17 cellular contexts compared by ENCODE assay signal in genomic region chr4:47084795-47085194, GRCh38. TPM values are rescaled to one million over a fixed set of nuclear protein-coding genes. Genes with fewer than 3 reads are reported as not detected.
DNase-seq lines count a peak whose midpoint lies in the region; ATAC-seq and TF ChIP-seq lines count a peak whose summit lies in the region.
"Had no signal": no experiment of that assay in that cellular context is flagged by ENCODE, and none has a peak within 500 bp of the region (broad histone marks: within the 10 kb centered on the region; RNA-seq: fewer than 3 reads in every experiment).

No MANE protein-coding gene starts in this region.

- no peaks in the 10 kb centered on the region for H3K36me3 ChIP-seq in OCI-LY3 (replicated peaks; ENCODE audit: low read depth, low read length)
- H3K36me3 ChIP-seq in mammary epithelial cell (ENCODE audit: insufficient read depth, low read length): no peaks in the 10 kb centered on the region

- TF ChIP-seq CTCF in OCI-LY3 (IDR thresholded peaks at IDR 0.05; ENCODE audit: low read depth, low read length) (no peak), mammary epithelial cell (conservative IDR thresholded peaks at IDR 0.05 in 1 of 2, IDR thresholded peaks at IDR 0.05 in 1 of 2; ENCODE audit: extremely low read depth in 1 of 2, insufficient read depth in 1 of 2, low read depth in 1 of 2, low read length in 2 of 2) (no peak)

- no peak overlapping the region; the same call in 1 of the 2 replicates for H3K4me3 ChIP-seq in OCI-LY3 (ENCODE audit: low read length)
- H3K4me3 ChIP-seq in mammary epithelial cell (replicated peaks in 1 of 3; ENCODE audit: insufficient read depth in 1 of 3, low read depth in 2 of 3, low read length in 3 of 3): no peak overlapping the region
- H3K4me3 ChIP-seq: GM23248 had no signal

- H3K4me1 ChIP-seq in OCI-LY3 (ENCODE audit: low read length): peaks cover 51% of the 10 kb centered on the region
- no peaks in the 10 kb centered on the region for H3K4me1 ChIP-seq in mammary epithelial cell (ENCODE audit: insufficient read depth, low read length)

- no peaks in the 10 kb centered on the region for H3K79me2 ChIP-seq in OCI-LY3 (ENCODE audit: low read length)
- H3K79me2 ChIP-seq in mammary epithelial cell (ENCODE audit: insufficient read depth, low read length): no peaks in the 10 kb centered on the region

- BruUV-seq in mammary epithelial cell (replicated peaks; lab: Mats Ljungman, UMichigan): no TSS peak

- in situ Hi-C loops in mammary epithelial cell (cut with MboI; ENCODE audit: low sequenced_read_pairs in 2 of 2): no loop called here

- no peaks in the 10 kb centered on the region for H3K9me3 ChIP-seq in OCI-LY3 (ENCODE audit: insufficient read depth, low read length)
- H3K9me3 ChIP-seq in mammary epithelial cell (replicated peaks; ENCODE audit: insufficient read depth, low read length): no peaks in the 10 kb centered on the region

- CTCF ChIA-PET in mammary epithelial cell (lab: Charles Lee; ENCODE audit: low non-redundant PET): no interaction called here

- H3K27me3 ChIP-seq in OCI-LY3 (ENCODE audit: low read depth, low read length) (no peaks in the 10 kb centered on the region), mammary epithelial cell (ENCODE audit: insufficient read depth, low read length) (peaks cover 3% of the 10 kb centered on the region)

- H3K4me2 ChIP-seq in OCI-LY3 (ENCODE audit: low read length) (peak overlapping the region; percentile 25; the same call in 1 of the 2 replicates), mammary epithelial cell (ENCODE audit: insufficient read depth, low read depth, low read length) (no peak overlapping the region)

- no peaks in the 10 kb centered on the region for H3K4me1 Mint-ChIP-seq in activated T-helper 17 cell treated with anti-CD3 and anti-CD28 coated beads, Interleukin-2, amount 50 U/mL, for 72 hours
- H3K4me1 Mint-ChIP-seq: CD4-positive, alpha-beta memory T cell had no signal

- intact Hi-C loops in mammary epithelial cell (cut with micrococcal nuclease): no loop called here

- peaks cover 7% of the 10 kb centered on the region for H3K27me3 Mint-ChIP-seq in activated T-helper 17 cell treated with anti-CD3 and anti-CD28 coated beads, Interleukin-2, amount 50 U/mL, for 72 hours
- H3K27me3 Mint-ChIP-seq: CD4-positive, alpha-beta memory T cell had no signal

- H3K36me3 Mint-ChIP-seq in activated T-helper 17 cell treated with anti-CD3 and anti-CD28 coated beads, Interleukin-2, amount 50 U/mL, for 72 hours (ENCODE audit: low read depth): no peaks in the 10 kb centered on the region
- H3K36me3 Mint-ChIP-seq: CD4-positive, alpha-beta memory T cell had no signal

- ATAC-seq in activated T-helper 17 cell treated with anti-CD3 and anti-CD28 coated beads, Interleukin-2, amount 50 U/mL, for 72 hours (replicated peaks): peak; percentile 19
- no peak for ATAC-seq in HG03045 (IDR thresholded peaks at IDR 0.05; ENCODE audit: unreplicated experiment)

- H3K27ac Mint-ChIP-seq in activated T-helper 17 cell treated with anti-CD3 and anti-CD28 coated beads, Interleukin-2, amount 50 U/mL, for 72 hours: no peak overlapping the region
- H3K27ac Mint-ChIP-seq: CD4-positive, alpha-beta memory T cell had no signal

- peak; percentile 50 for DNase-seq in myocyte (ENCODE audit: low read depth)
- no peak for DNase-seq in activated CD4-positive, alpha-beta T cell treated with anti-CD3 and anti-CD28 coated beads for 48 hours
- no peak for DNase-seq in mammary epithelial cell
- DNase-seq: C1 segment of cervical spinal cord; Calu3; CD4-positive, alpha-beta memory T cell; COR-L47; DMS79 treated with DMSO at 0.1 percent for 48 hours; GF-D8; GM23248; H7; HCEC 1CT had no signal

- H3K4me3 Mint-ChIP-seq in activated T-helper 17 cell treated with anti-CD3 and anti-CD28 coated beads, Interleukin-2, amount 50 U/mL, for 72 hours: no peak overlapping the region
- H3K4me3 Mint-ChIP-seq: CD4-positive, alpha-beta memory T cell had no signal

- H3K9ac ChIP-seq in OCI-LY3 (ENCODE audit: low read length) (no peak overlapping the region), mammary epithelial cell (ENCODE audit: insufficient read depth, low read length) (no peak overlapping the region)
- H3K9ac ChIP-seq: GM23248 had no signal

- H4K20me1 ChIP-seq in OCI-LY3 (ENCODE audit: insufficient read depth, low read length): no peaks in the 10 kb centered on the region
- no peaks in the 10 kb centered on the region for H4K20me1 ChIP-seq in mammary epithelial cell (ENCODE audit: insufficient read depth, low read length)

- H3K9me3 Mint-ChIP-seq in activated T-helper 17 cell treated with anti-CD3 and anti-CD28 coated beads, Interleukin-2, amount 50 U/mL, for 72 hours: no peaks in the 10 kb centered on the region
- H3K9me3 Mint-ChIP-seq: CD4-positive, alpha-beta memory T cell had no signal

- H3K27ac ChIP-seq in OCI-LY3 (ENCODE audit: low read length) (peak overlapping the region; percentile 66), mammary epithelial cell (ENCODE audit: insufficient read depth, low read depth, low read length) (no peak overlapping the region)
- H3K27ac ChIP-seq: GM23248 had no signal

- H2AFZ ChIP-seq in OCI-LY3 (ENCODE audit: low read depth, low read length): no peak overlapping the region
- no peak overlapping the region for H2AFZ ChIP-seq in mammary epithelial cell (ENCODE audit: low read depth, low read length)
- H2AFZ ChIP-seq: GM23248 had no signal

- dilution Hi-C loops in mammary epithelial cell (cut with HindIII; ENCODE audit: low sequenced_read_pairs): no loop called here

RNA-seq across cellular contexts. Expression of gene GABRB1, which starts 53.4 kb away (rescaled TPM):
- not detected for total RNA-seq in activated T-helper 17 cell treated with anti-CD3 and anti-CD28 coated beads, Interleukin-2, amount 50 U/mL, for 72 hours
- total RNA-seq in myocyte (not detected in 2 replicates), mammary epithelial cell (not detected)
- polyA plus RNA-seq in myocyte (2012): not detected
- not detected for polyA plus RNA-seq in mammary epithelial cell
- not detected for polyA minus RNA-seq in mammary epithelial cell
- total RNA-seq: Calu3; CD4-positive, alpha-beta memory T cell; G401; GM23248 had no signal
- polyA plus RNA-seq: BJ; CD4-positive, alpha-beta memory T cell; GM23248 had no signal
